1 cellular context compared by ENCODE assay signal in the genomic region with DNA sequence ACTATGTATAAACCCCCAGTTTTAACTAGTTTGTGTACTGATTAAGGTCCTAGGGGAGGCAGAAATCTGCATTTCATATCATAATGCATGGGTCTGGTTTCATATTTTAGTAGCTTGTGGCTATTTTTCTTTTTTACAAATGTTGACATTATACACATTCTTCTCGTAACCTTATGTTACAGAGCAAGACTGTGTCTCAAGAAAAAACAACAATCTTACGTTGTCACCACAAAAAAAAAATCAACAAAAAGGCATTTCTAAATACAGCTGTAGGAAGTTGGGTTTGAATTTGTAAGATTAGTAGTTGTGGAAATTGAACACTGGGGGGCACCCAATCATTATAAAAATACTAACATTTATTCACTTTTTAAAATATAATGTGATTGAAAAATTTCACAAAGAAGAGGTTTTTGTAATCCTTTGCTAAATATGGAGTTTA.
TF ChIP-seq lines count a peak whose summit lies in the region.

No MANE protein-coding gene starts in this region.

TF ChIP-seq in Ishikawa, 13 proteins besides CTCF, POLR2A, EP300 and RAD21 (continued from another document):
- TF ChIP-seq, protein P1, sequence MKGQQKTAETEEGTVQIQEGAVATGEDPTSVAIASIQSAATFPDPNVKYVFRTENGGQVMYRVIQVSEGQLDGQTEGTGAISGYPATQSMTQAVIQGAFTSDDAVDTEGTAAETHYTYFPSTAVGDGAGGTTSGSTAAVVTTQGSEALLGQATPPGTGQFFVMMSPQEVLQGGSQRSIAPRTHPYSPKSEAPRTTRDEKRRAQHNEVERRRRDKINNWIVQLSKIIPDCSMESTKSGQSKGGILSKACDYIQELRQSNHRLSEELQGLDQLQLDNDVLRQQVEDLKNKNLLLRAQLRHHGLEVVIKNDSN (IDR thresholded peaks at IDR 0.05), result no peak
- TF ChIP-seq CEBPB (IDR thresholded peaks at IDR 0.05) (no peak), CREB1 (IDR thresholded peaks at IDR 0.05; ENCODE audit: low read depth) (no peak)
